ENCODE assay signal across 12 cellular contexts in the genomic region with DNA sequence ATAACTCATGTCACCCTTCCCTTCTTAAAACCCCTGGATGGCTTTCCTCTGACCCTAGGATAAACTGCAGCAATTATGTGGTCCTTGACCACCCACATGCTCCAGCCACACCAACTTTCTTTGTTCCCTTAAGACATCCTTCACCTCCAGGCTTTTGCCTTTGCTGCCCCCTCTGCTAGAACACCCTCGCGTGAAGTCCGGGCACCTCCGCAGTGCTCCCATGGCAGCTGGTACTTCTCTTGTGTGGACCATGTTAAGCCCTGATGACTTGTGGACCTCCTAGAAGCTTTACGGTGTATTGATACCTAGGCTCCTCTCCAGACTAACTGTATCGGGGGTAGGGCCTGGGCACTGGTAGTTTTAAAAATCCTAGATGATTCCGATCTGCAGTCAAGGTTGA. TPM values are rescaled to one million over a fixed set of nuclear protein-coding genes. Genes with fewer than 3 reads are reported as not detected.
DNase-seq lines count a peak whose midpoint lies in the region; ATAC-seq and TF ChIP-seq lines count a peak whose summit lies in the region.
"Had no signal": no experiment of that assay in that cellular context is flagged by ENCODE, and none has a peak within 500 bp of the region (broad histone marks: within the 10 kb centered on the region; RNA-seq: fewer than 3 reads in every experiment).

No MANE protein-coding gene starts in this region.

- H3K9ac ChIP-seq in HUES6 (ENCODE audit: low read length) (no peak overlapping the region), neuronal stem cell (ENCODE audit: low read depth, low read length, poor library complexity) (no peak overlapping the region)

- no peak overlapping the region for H2BK120ac ChIP-seq in neuronal stem cell (ENCODE audit: low read depth, low read length)

- H3K9me3 Mint-ChIP-seq in CD4-positive, alpha-beta T cell: no peaks in the 10 kb centered on the region
- no peaks in the 10 kb centered on the region for H3K9me3 Mint-ChIP-seq in chondrocyte (ENCODE audit: low read depth)

- H3K4me3 ChIP-seq in HUES6 (ENCODE audit: low read depth, low read length): peak overlapping the region; percentile 70; the same call in 1 of the 2 replicates
- no peak overlapping the region for H3K4me3 ChIP-seq in neuronal stem cell (ENCODE audit: low read length in 2 of 2)

- H3K14ac ChIP-seq in neuronal stem cell (ENCODE audit: low read length): no peak overlapping the region

- no peaks in the 10 kb centered on the region for H3K9me3 ChIP-seq in CD4-positive, alpha-beta T cell (ENCODE audit: control insufficient read depth, low read length)
- H3K9me3 ChIP-seq in HUES6 (ENCODE audit: control insufficient read depth, insufficient read depth, low read depth, low read length) (no peaks in the 10 kb centered on the region), neuronal stem cell (replicated peaks in 1 of 2; ENCODE audit: control insufficient read depth in 2 of 2, insufficient read depth in 1 of 2, low read depth in 1 of 2, low read length in 2 of 2) (peaks cover 0 to 4% of the 10 kb centered on the region in 2 donors)

- H3K36me3 Mint-ChIP-seq in CD4-positive, alpha-beta T cell (ENCODE audit: low read depth): no peaks in the 10 kb centered on the region
- H3K36me3 Mint-ChIP-seq in chondrocyte (ENCODE audit: low read depth): no peaks in the 10 kb centered on the region

- H2BK12ac ChIP-seq in neuronal stem cell (ENCODE audit: low read length): no peak overlapping the region

- intact Hi-C loops in CD4-positive, alpha-beta T cell (cut with DNase I, micrococcal nuclease): loop anchor here (1.0 kb wide), 1 partner anchor 12 kb away; a partner anchor contains a TSS
- intact Hi-C loops in posterior vena cava (cut with DNase I): no loop called here

- H3K79me1 ChIP-seq in neuronal stem cell (ENCODE audit: low read depth, low read length): no peaks in the 10 kb centered on the region

- WGBS in neuronal stem cell (ENCODE audit: extremely low coverage in 2 of 2, insufficient read length in 2 of 2, insufficient replicate concordance in 1 of 2), 2 donors: no CpG with 5 or more reads among the region's 7 CpGs

- H3K4me1 ChIP-seq in HUES6 (ENCODE audit: control insufficient read depth, insufficient read depth, low read length): peaks cover 17% of the 10 kb centered on the region
- peaks cover 6 to 11% of the 10 kb centered on the region in 2 donors for H3K4me1 ChIP-seq in neuronal stem cell (ENCODE audit: control insufficient read depth in 2 of 2, insufficient read depth in 1 of 2, low read depth in 1 of 2, low read length in 2 of 2)

- H2AFZ ChIP-seq in neuronal stem cell (ENCODE audit: low read length): peak overlapping the region; percentile 94

- H3K27ac Mint-ChIP-seq in CD4-positive, alpha-beta T cell: peak overlapping the region; percentile 81
- H3K27ac Mint-ChIP-seq in chondrocyte (ENCODE audit: unreplicated experiment): no peak overlapping the region

- H3K4me2 ChIP-seq in neuronal stem cell (ENCODE audit: insufficient read depth, low read length, poor library complexity, severe bottlenecking): no peak overlapping the region

- ATAC-seq in CD4-positive, alpha-beta T cell (ENCODE audit: poor library complexity): no peak
- no peak for ATAC-seq in GM18502 (IDR thresholded peaks at IDR 0.05; ENCODE audit: poor library complexity, unreplicated experiment)
- no peak for ATAC-seq in omental fat pad (ENCODE audit: low FRiP score)

- H3K23ac ChIP-seq in neuronal stem cell (ENCODE audit: low read depth, low read length, poor library complexity): no peak overlapping the region

- H3K27me3 ChIP-seq in CD4-positive, alpha-beta T cell (ENCODE audit: control insufficient read depth, insufficient read depth, low read length): peaks cover 9% of the 10 kb centered on the region
- H3K27me3 ChIP-seq in HUES6 (ENCODE audit: control insufficient read depth, insufficient read depth, low read length) (peaks cover 69% of the 10 kb centered on the region), neuronal stem cell (ENCODE audit: control insufficient read depth in 3 of 3, insufficient read depth in 3 of 3, low read depth in 1 of 3, low read length in 3 of 3) (peaks cover 6 to 69% (median 30%) of the 10 kb centered on the region in 3 experiments)

- CTCF ChIA-PET in CD4-positive, alpha-beta T cell (lab: Charles Lee): interaction anchor here (1.5 kb wide), 1 partner anchor 11 kb away, joined by 8 read pairs; a partner anchor contains a TSS

- H4K91ac ChIP-seq in neuronal stem cell (ENCODE audit: low read depth, low read length, poor library complexity): no peak overlapping the region

- H3K18ac ChIP-seq in neuronal stem cell (ENCODE audit: low read length): no peak overlapping the region

- no peak overlapping the region for H2AK5ac ChIP-seq in neuronal stem cell (ENCODE audit: low read depth, low read length)

- no peak for DNase-seq in CD4-positive, alpha-beta T cell
- DNase-seq in chondrocyte (ENCODE audit: low spot score) (no peak), neuronal stem cell (ENCODE audit: low spot score) (no peak), occipital lobe (lab: John Stamatoyannopoulos, UW) (no peak), omental fat pad (ENCODE audit: low spot score) (no peak), posterior vena cava (ENCODE audit: low spot score) (no peak)
- DNase-seq: NCI-H510A; stimulated activated CD4-positive, alpha-beta T cell treated with anti-CD3 and anti-CD28 coated beads, Interleukin-4, amount 100 ng/mL, for 1 hour; trophoblast cell had no signal

- no peak overlapping the region for H3K4ac ChIP-seq in neuronal stem cell (ENCODE audit: low read length)

- peaks cover 18% of the 10 kb centered on the region for H3K4me1 Mint-ChIP-seq in CD4-positive, alpha-beta T cell (ENCODE audit: low read depth)
- peaks cover 18% of the 10 kb centered on the region for H3K4me1 Mint-ChIP-seq in chondrocyte (ENCODE audit: low read depth)

- no peak overlapping the region for H4K8ac ChIP-seq in neuronal stem cell (ENCODE audit: low read depth, low read length)

- H2BK15ac ChIP-seq in neuronal stem cell (ENCODE audit: low read length): no peak overlapping the region

- POLR2A ChIA-PET in CD4-positive, alpha-beta T cell (lab: Charles Lee): interaction anchor here (1.0 to 3.0 kb wide), 7 partner anchors 12 to 181 kb away, joined by 3 to 56 read pairs (median 6); a partner anchor contains a TSS

- TF ChIP-seq CTCF in CD4-positive, alpha-beta T cell (IDR thresholded peaks at IDR 0.05): no peak
- TF ChIP-seq CTCF in chondrocyte (IDR thresholded peaks at IDR 0.05): no peak
- no peak for TF ChIP-seq CTCF in omental fat pad (IDR thresholded peaks at IDR 0.05)

- no peak overlapping the region for H2BK5ac ChIP-seq in neuronal stem cell (ENCODE audit: low read length)

- H3K27ac ChIP-seq in CD4-positive, alpha-beta T cell (ENCODE audit: low read depth, low read length): no peak overlapping the region
- H3K27ac ChIP-seq in HUES6 (ENCODE audit: low read depth, low read length) (no peak overlapping the region), neuronal stem cell (replicated peaks; ENCODE audit: low read length) (no peak overlapping the region)

- H3K36me3 ChIP-seq in HUES6 (ENCODE audit: control insufficient read depth, insufficient read depth, low read length): no peaks in the 10 kb centered on the region
- no peaks in the 10 kb centered on the region for H3K36me3 ChIP-seq in neuronal stem cell (replicated peaks in 1 of 2; ENCODE audit: control insufficient read depth in 2 of 2, insufficient read depth in 2 of 2, low read length in 2 of 2)

- peak overlapping the region; percentile 92 for H3K4me3 Mint-ChIP-seq in CD4-positive, alpha-beta T cell
- H3K4me3 Mint-ChIP-seq in chondrocyte (ENCODE audit: unreplicated experiment): peak overlapping the region; percentile 80

- H3K27me3 Mint-ChIP-seq in CD4-positive, alpha-beta T cell: peaks cover 24% of the 10 kb centered on the region
- H3K27me3 Mint-ChIP-seq in chondrocyte (ENCODE audit: low read depth): peaks cover 16% of the 10 kb centered on the region

RNA-seq across cellular contexts. Expression of a gene that starts 0.8 kb away (rescaled TPM):
- total RNA-seq in CD4-positive, alpha-beta T cell: 1 to 10 TPM; 1.0 to 1.3 TPM
- total RNA-seq in chondrocyte (0.30 to 0.44 TPM (median 0.31 TPM) in 3 replicates), occipital lobe (0.31 TPM), omental fat pad (1 to 10 TPM in 1 of 4 donors, under 1 TPM in 2, not detected in 1; 0.50 to 1.1 (median 0.65) TPM), posterior vena cava (under 1 TPM; 0.37 to 0.48 TPM)
- polyA plus RNA-seq in neuronal stem cell (2013, experiment 1 of 2): 0.36 TPM
- 0.24 TPM for polyA plus RNA-seq in neuronal stem cell (2013, experiment 2 of 2)

RNA-seq across cellular contexts. Expression of a gene that starts 3.9 kb away (rescaled TPM):
- total RNA-seq in CD4-positive, alpha-beta T cell: not detected
- total RNA-seq in chondrocyte (9.6 to 15.9 TPM (median 13.5 TPM) in 3 replicates), occipital lobe (17.3 TPM), omental fat pad (1 to 10 TPM; 1.3 to 9.3 (median 5.5) TPM), posterior vena cava (10 to 100 TPM; 25.8 to 27.8 TPM)
- 4.3 TPM for polyA plus RNA-seq in neuronal stem cell (2013, experiment 1 of 2)
- polyA plus RNA-seq in neuronal stem cell (2013, experiment 2 of 2): 4.5 TPM

RNA-seq across cellular contexts. Expression of a gene that starts 11.6 kb away (rescaled TPM):
- 10 to 100 TPM; 12.3 to 12.6 TPM for total RNA-seq in CD4-positive, alpha-beta T cell
- total RNA-seq in chondrocyte (44.7 to 53.0 TPM (median 49.4 TPM) in 3 replicates), occipital lobe (19.0 TPM), omental fat pad (10 to 100 TPM; 60.7 to 76.5 (median 65.7) TPM), posterior vena cava (10 to 100 TPM; 90.7 to 92.3 TPM)
- polyA plus RNA-seq in neuronal stem cell (2013, experiment 1 of 2): 31.0 TPM
- 31.5 TPM for polyA plus RNA-seq in neuronal stem cell (2013, experiment 2 of 2)

RNA-seq across cellular contexts. Expression of a gene that starts 16.4 kb away (rescaled TPM):
- total RNA-seq in CD4-positive, alpha-beta T cell: not detected
- total RNA-seq in chondrocyte: not detected in 3 replicates
- polyA plus RNA-seq in neuronal stem cell (2013, experiment 1 of 2): not detected
- polyA plus RNA-seq in neuronal stem cell (2013, experiment 2 of 2): not detected
- not detected for total RNA-seq in occipital lobe
- not detected for total RNA-seq in omental fat pad
- not detected for total RNA-seq in posterior vena cava
- total RNA-seq: dermis microvascular lymphatic vessel endothelial cell had no signal

RNA-seq across cellular contexts. Expression of a gene that starts 26.0 kb away (rescaled TPM):
- not detected for total RNA-seq in CD4-positive, alpha-beta T cell
- total RNA-seq in chondrocyte (not detected in 3 replicates), occipital lobe (not detected), omental fat pad (under 1 TPM in 2 of 4 donors, not detected in 2; 0.12 to 0.56 TPM), posterior vena cava (10 to 100 TPM in 1 of 2 donors, 1 to 10 TPM in 1; 5.0 to 10.7 TPM)
- 0.01 TPM for polyA plus RNA-seq in neuronal stem cell (2013, experiment 1 of 2)
- polyA plus RNA-seq in neuronal stem cell (2013, experiment 2 of 2): not detected
- total RNA-seq: dermis microvascular lymphatic vessel endothelial cell had no signal

Comparison
In these comparisons a context has a peak if more than half of its experiments do, and no peak if none do; other contexts are left out.
1. intact Hi-C loops: an anchor here in CD4-positive, alpha-beta T cell (1.0 kb wide); none called in posterior vena cava.